18 cellular contexts compared by ENCODE assay signal in the genomic region with DNA sequence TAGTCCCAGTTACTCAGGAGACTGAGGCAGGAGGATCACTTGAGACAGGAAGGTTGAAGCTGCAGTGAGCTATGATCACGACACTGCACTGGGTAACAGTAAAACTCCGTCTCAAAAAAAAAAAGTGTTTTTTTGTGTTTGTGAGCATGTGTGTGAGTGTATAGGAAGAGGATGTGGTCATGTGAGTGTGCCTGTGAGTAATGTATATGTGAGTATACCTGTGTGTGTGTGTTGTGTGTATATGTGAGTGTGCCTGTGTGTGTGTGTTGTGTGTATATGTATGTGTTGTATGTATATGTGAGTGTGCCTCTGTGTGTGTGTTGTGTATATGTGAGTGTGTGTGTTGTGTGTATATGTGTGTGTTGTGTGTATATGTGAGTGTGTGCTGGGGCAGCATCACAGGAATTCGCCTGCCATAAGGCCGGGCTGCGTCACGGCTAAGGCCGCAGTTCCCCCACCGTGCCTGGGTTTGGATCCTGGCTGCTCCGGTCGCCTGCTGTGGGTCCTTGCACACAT. TPM values are rescaled to one million over a fixed set of nuclear protein-coding genes. Genes with fewer than 3 reads are reported as not detected.
DNase-seq lines count a peak whose midpoint lies in the region; ATAC-seq and TF ChIP-seq lines count a peak whose summit lies in the region.
"Had no signal": no experiment of that assay in that cellular context is flagged by ENCODE, and none has a peak within 500 bp of the region (broad histone marks: within the 10 kb centered on the region; RNA-seq: fewer than 3 reads in every experiment).

No MANE protein-coding gene starts in this region.

- H3K9me3 Mint-ChIP-seq in activated naive CD8-positive, alpha-beta T cell treated with anti-CD3 and anti-CD28 coated beads, Interleukin-2, amount 10 ng/mL, durations not matched to agents 7 days and 5 days, result no peaks in the 10 kb centered on the region
- no peaks in the 10 kb centered on the region for H3K9me3 Mint-ChIP-seq in activated naive CD8-positive, alpha-beta T cell treated with anti-CD3 and anti-CD28 coated beads for 36 hours
- H3K9me3 Mint-ChIP-seq: stimulated activated naive CD8-positive, alpha-beta T cell treated with anti-CD3 and anti-CD28 coated beads, Interleukin-15, Interleukin-2, amounts not matched to agents 100 ng/mL and 50 ng/mL, for 24 hours had no signal

- no peaks in the 10 kb centered on the region for H3K36me3 ChIP-seq in SJSA1
- H3K36me3 ChIP-seq in fibroblast of lung (ENCODE audit: control insufficient read depth, insufficient read depth, low read length), result no peaks in the 10 kb centered on the region
- H3K36me3 ChIP-seq in subcutaneous abdominal adipose tissue (ENCODE audit: control insufficient read depth in 5 of 5, insufficient read depth in 5 of 5, low read length in 5 of 5), result no peaks in the 10 kb centered on the region

- no peaks in the 10 kb centered on the region for H3K79me2 ChIP-seq in fibroblast of lung (ENCODE audit: control insufficient read depth, insufficient read depth, low read length)
- H3K79me2 ChIP-seq: parathyroid adenoma had no signal

- H3K4me1 ChIP-seq in SJSA1 (replicated peaks) (peaks cover 49% of the 10 kb centered on the region), fibroblast of lung (ENCODE audit: control insufficient read depth, extremely low read depth, insufficient read depth, low read length) (peaks cover 4% of the 10 kb centered on the region), subcutaneous abdominal adipose tissue (ENCODE audit: control insufficient read depth in 5 of 5, insufficient read depth in 5 of 5, low read length in 5 of 5) (peaks cover 0 to 19% (median 17%) of the 10 kb centered on the region in 5 donors)
- H3K4me1 ChIP-seq: parathyroid adenoma had no signal

- H3K27ac ChIP-seq in SJSA1, result peak overlapping the region; percentile 77
- no peak overlapping the region for H3K27ac ChIP-seq in fibroblast of lung (ENCODE audit: insufficient read depth, low read length)
- no peak overlapping the region for H3K27ac ChIP-seq in subcutaneous abdominal adipose tissue (ENCODE audit: low read depth, low read length)
- H3K27ac ChIP-seq in RWPE1, result no peak overlapping the region
- H3K27ac ChIP-seq: HL-60, parathyroid adenoma had no signal

- ATAC-seq in activated naive CD8-positive, alpha-beta T cell treated with anti-CD3 and anti-CD28 coated beads, Interleukin-2, amount 10 ng/mL, durations not matched to agents 7 days and 5 days (ENCODE audit: low read depth), result peak; percentile 42
- ATAC-seq: mucosa of descending colon, T-helper 17 cell had no signal

- DNase-seq in activated naive CD8-positive, alpha-beta T cell treated with anti-CD3 and anti-CD28 coated beads, Interleukin-2, amount 10 ng/mL, durations not matched to agents 7 days and 5 days, result no peak
- no peak for DNase-seq in activated naive CD8-positive, alpha-beta T cell treated with anti-CD3 and anti-CD28 coated beads for 36 hours
- DNase-seq in SJSA1 (ENCODE audit: low read depth in 1 of 2, low spot score in 2 of 2) (no peak), fibroblast of lung (ENCODE audit: low read depth in 2 of 2) (no peak), RPMI8226 (no peak), RWPE1 (ENCODE audit: low spot score) (no peak), posterior cingulate gyrus (no peak)
- DNase-seq: ACHN; activated CD8-positive, alpha-beta memory T cell treated with anti-CD3 and anti-CD28 coated beads, Interleukin-2, amount 50 U/mL, for 48 hours; activated naive CD4-positive, alpha-beta T cell treated with Interleukin-2 at 50 U/mL for 16 hours; NCI-H1417 treated with DMSO at 0.1 percent for 48 hours; NCI-H226; T-helper 17 cell had no signal

- H3K4me2 ChIP-seq in fibroblast of lung (ENCODE audit: extremely low read depth, insufficient read depth, low read length), result peak overlapping the region; percentile 59

- peaks cover 10% of the 10 kb centered on the region for H3K4me1 Mint-ChIP-seq in activated naive CD8-positive, alpha-beta T cell treated with anti-CD3 and anti-CD28 coated beads, Interleukin-2, amount 10 ng/mL, durations not matched to agents 7 days and 5 days
- H3K4me1 Mint-ChIP-seq in activated naive CD8-positive, alpha-beta T cell treated with anti-CD3 and anti-CD28 coated beads for 36 hours, result no peaks in the 10 kb centered on the region

- no peaks in the 10 kb centered on the region for H3K36me3 Mint-ChIP-seq in activated naive CD8-positive, alpha-beta T cell treated with anti-CD3 and anti-CD28 coated beads, Interleukin-2, amount 10 ng/mL, durations not matched to agents 7 days and 5 days
- no peaks in the 10 kb centered on the region for H3K36me3 Mint-ChIP-seq in activated naive CD8-positive, alpha-beta T cell treated with anti-CD3 and anti-CD28 coated beads for 36 hours

- CTCF ChIA-PET in RWPE1 (lab: Yijun Ruan, JAX), result interaction anchor here (0.9 kb wide), 1 partner anchor 10 kb away, joined by 5 read pairs; no protein-coding TSS in a partner anchor

- TF ChIP-seq CTCF in fibroblast of lung (conservative IDR thresholded peaks at IDR 0.05 in 1 of 2, IDR thresholded peaks at IDR 0.05 in 1 of 2; ENCODE audit: low read depth in 1 of 2, low read length in 2 of 2) (no peak), RWPE1 (conservative IDR thresholded peaks at IDR 0.05; ENCODE audit: low read depth) (no peak)

- intact Hi-C loops in posterior cingulate gyrus (cut with DNase I), result no loop called here

- H3K9ac ChIP-seq in fibroblast of lung (ENCODE audit: insufficient read depth, low read length), result no peak overlapping the region
- peak overlapping the region in 1 of 5 donors; percentile 76 for H3K9ac ChIP-seq in subcutaneous abdominal adipose tissue (ENCODE audit: low read length in 5 of 5)
- H3K9ac ChIP-seq: parathyroid adenoma had no signal

- peak overlapping the region; percentile 75 for H2AFZ ChIP-seq in fibroblast of lung (ENCODE audit: low read length)
- H2AFZ ChIP-seq: parathyroid adenoma had no signal

- POLR2A ChIA-PET in activated naive CD8-positive, alpha-beta T cell treated with anti-CD3 and anti-CD28 coated beads, Interleukin-2, amount 10 ng/mL, durations not matched to agents 7 days and 5 days (lab: Charles Lee), result no interaction called here
- POLR2A ChIA-PET in RWPE1 (lab: Yijun Ruan, JAX; ENCODE audit: low non-redundant PET), result no interaction called here

- H3K9me3 ChIP-seq in SJSA1 (replicated peaks) (no peaks in the 10 kb centered on the region; the same call in 1 of the 2 replicates), fibroblast of lung (ENCODE audit: control insufficient read depth, insufficient read depth, low read depth, low read length) (no peaks in the 10 kb centered on the region), subcutaneous abdominal adipose tissue (ENCODE audit: control insufficient read depth in 5 of 5, low read length in 5 of 5) (peaks cover 0 to 4% (median 0%) of the 10 kb centered on the region in 5 donors)
- H3K9me3 ChIP-seq: mucosa of descending colon had no signal

- H3K4me3 Mint-ChIP-seq in activated naive CD8-positive, alpha-beta T cell treated with anti-CD3 and anti-CD28 coated beads, Interleukin-2, amount 10 ng/mL, durations not matched to agents 7 days and 5 days, result no peak overlapping the region
- H3K4me3 Mint-ChIP-seq in activated naive CD8-positive, alpha-beta T cell treated with anti-CD3 and anti-CD28 coated beads for 36 hours, result no peak overlapping the region
- H3K4me3 Mint-ChIP-seq: stimulated activated naive CD8-positive, alpha-beta T cell treated with anti-CD3 and anti-CD28 coated beads, Interleukin-15, Interleukin-2, amounts not matched to agents 100 ng/mL and 50 ng/mL, for 24 hours; T-helper 17 cell had no signal

- no peaks in the 10 kb centered on the region; the same call in 1 of the 2 replicates for H3K27me3 ChIP-seq in SJSA1 (replicated peaks)
- H3K27me3 ChIP-seq in fibroblast of lung (ENCODE audit: control insufficient read depth, insufficient read depth, low read length), result peaks cover 12% of the 10 kb centered on the region
- peaks cover 17 to 36% (median 28%) of the 10 kb centered on the region in 5 donors for H3K27me3 ChIP-seq in subcutaneous abdominal adipose tissue (ENCODE audit: control insufficient read depth in 5 of 5, insufficient read depth in 4 of 5, low read length in 5 of 5)

- H3K4me3 ChIP-seq in SJSA1 (no peak overlapping the region), fibroblast of lung (replicated peaks in 1 of 4; ENCODE audit: control extremely low read depth in 1 of 4, insufficient read depth in 1 of 4, low read depth in 3 of 4, low read length in 4 of 4) (no peak overlapping the region), subcutaneous abdominal adipose tissue (ENCODE audit: low read depth in 1 of 5, low read length in 5 of 5) (peak overlapping the region in 4 of 5 donors; percentile 41 to 59 (median 53))
- H3K4me3 ChIP-seq: mucosa of descending colon had no signal

- H4K20me1 ChIP-seq in fibroblast of lung (ENCODE audit: control insufficient read depth, extremely low read depth, insufficient read depth, low read length), result no peaks in the 10 kb centered on the region

- H3K27ac Mint-ChIP-seq in activated naive CD8-positive, alpha-beta T cell treated with anti-CD3 and anti-CD28 coated beads, Interleukin-2, amount 10 ng/mL, durations not matched to agents 7 days and 5 days, result no peak overlapping the region
- H3K27ac Mint-ChIP-seq in activated naive CD8-positive, alpha-beta T cell treated with anti-CD3 and anti-CD28 coated beads for 36 hours, result no peak overlapping the region
- H3K27ac Mint-ChIP-seq: stimulated activated naive CD8-positive, alpha-beta T cell treated with anti-CD3 and anti-CD28 coated beads, Interleukin-15, Interleukin-2, amounts not matched to agents 100 ng/mL and 50 ng/mL, for 24 hours; T-helper 17 cell had no signal

- H3K27me3 Mint-ChIP-seq in activated naive CD8-positive, alpha-beta T cell treated with anti-CD3 and anti-CD28 coated beads, Interleukin-2, amount 10 ng/mL, durations not matched to agents 7 days and 5 days, result peaks cover 25% of the 10 kb centered on the region
- peaks cover 22% of the 10 kb centered on the region for H3K27me3 Mint-ChIP-seq in activated naive CD8-positive, alpha-beta T cell treated with anti-CD3 and anti-CD28 coated beads for 36 hours

RNA-seq across cellular contexts. Expression of gene NPTX1, which starts 21.4 kb away (rescaled TPM):
- 1 to 10 TPM; 2.5 to 2.8 TPM for total RNA-seq in activated naive CD8-positive, alpha-beta T cell treated with anti-CD3 and anti-CD28 coated beads, Interleukin-2, amount 10 ng/mL, durations not matched to agents 7 days and 5 days
- total RNA-seq in activated naive CD8-positive, alpha-beta T cell treated with anti-CD3 and anti-CD28 coated beads for 36 hours, result 1 to 10 TPM; 5.3 to 6.2 TPM
- 0.32 TPM in 1 of 2 replicates, not detected in the other for total RNA-seq in SJSA1 (2014; rRNA removed; shearing (Covaris generic))
- total RNA-seq in fibroblast of lung, result 3.3 and 31.2 TPM in 2 replicates
- polyA plus RNA-seq in fibroblast of lung, result 14.9 and 86.0 TPM in 2 replicates
- polyA plus RNA-seq in fibroblast of lung (2012), result 23.4 and 100 TPM in 2 replicates
- polyA minus RNA-seq in fibroblast of lung (ENCODE audit: low replicate concordance), result 37.5 and 184 TPM in 2 replicates

RNA-seq across cellular contexts. Expression of gene RPTOR, which starts 46.9 kb away (rescaled TPM):
- total RNA-seq in activated naive CD8-positive, alpha-beta T cell treated with anti-CD3 and anti-CD28 coated beads, Interleukin-2, amount 10 ng/mL, durations not matched to agents 7 days and 5 days, result 10 to 100 TPM; 43.2 to 43.8 TPM
- total RNA-seq in activated naive CD8-positive, alpha-beta T cell treated with anti-CD3 and anti-CD28 coated beads for 36 hours, result 10 to 100 TPM; 43.6 to 47.2 TPM
- total RNA-seq in SJSA1 (2014; rRNA removed; shearing (Covaris generic)), result 27.0 and 30.6 TPM in 2 replicates
- total RNA-seq in fibroblast of lung, result 15.2 and 22.8 TPM in 2 replicates
- 6.7 and 11.0 TPM in 2 replicates for polyA plus RNA-seq in fibroblast of lung
- 12.7 and 17.5 TPM in 2 replicates for polyA plus RNA-seq in fibroblast of lung (2012)
- 40.5 and 125 TPM in 2 replicates for polyA minus RNA-seq in fibroblast of lung (ENCODE audit: low replicate concordance)

Comparison
In these comparisons a context has a peak if more than half of its experiments do, and no peak if none do; other contexts are left out.
1. H3K4me3 ChIP-seq: peak in subcutaneous abdominal adipose tissue (4 of 5); none in SJSA1 (single experiment) and fibroblast of lung (0 of 4).